34 cellular contexts compared by ENCODE assay signal in the genomic region with DNA sequence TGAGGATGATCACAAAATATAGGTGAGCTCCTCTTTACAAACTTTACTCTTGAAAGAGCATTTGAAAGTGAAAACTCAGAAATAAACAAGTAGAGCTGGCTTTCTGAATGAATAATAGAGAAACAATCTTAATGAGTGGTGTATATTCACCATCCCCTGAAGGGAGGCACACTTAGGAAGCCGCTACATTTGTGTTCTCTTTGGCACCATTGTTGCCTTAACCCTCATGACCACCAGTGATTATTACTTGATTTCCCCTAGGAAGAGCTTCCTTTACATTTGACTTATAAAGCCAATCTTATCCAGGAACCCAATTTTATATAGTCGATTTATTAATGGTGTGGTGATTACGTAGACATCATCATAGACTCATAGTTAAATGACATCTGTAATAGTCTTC.
"Had no signal": no experiment of that assay in that cellular context is flagged by ENCODE, and none has a peak within 500 bp of the region (broad histone marks: within the 10 kb centered on the region; RNA-seq: fewer than 3 reads in every experiment).

No MANE protein-coding gene starts in this region.

- H3K9me3 ChIP-seq: MG63 had no signal

- H3K27me3 ChIP-seq: MG63 had no signal

- DNase-seq: Karpas-422, Kasumi-1, MG63, MM.1S, MV-4-11, NCI-H1048, NCI-H1092, NCI-H1092 treated with DMSO at 0.1 percent for 48 hours, NCI-H1105, NCI-H1105 treated with DMSO at 0.1 percent for 48 hours, NCI-H1417, NCI-H1417 treated with DMSO at 0.1 percent for 48 hours, NCI-H1436, NCI-H1436 treated with DMSO at 0.1 percent for 48 hours, NCI-H146, NCI-H1694, NCI-H1694 treated with DMSO at 0.1 percent for 48 hours, NCI-H187, NCI-H187 treated with DMSO at 0.1 percent for 48 hours, NCI-H1930, NCI-H2029, NCI-H2029 treated with DMSO at 0.1 percent for 48 hours, NCI-H2081, NCI-H2081 treated with DMSO at 0.1 percent for 48 hours, NCI-H2107, NCI-H2171, NCI-H2171 treated with DMSO at 0.1 percent for 48 hours, NCI-H2227 treated with DMSO at 0.1 percent for 48 hours, NCI-H226, NCI-H345, NCI-H446, NCI-H446 treated with DMSO at 0.1 percent for 48 hours, NCI-H510A, NCI-H510A treated with DMSO at 0.1 percent for 48 hours had no signal

- H3K4me3 ChIP-seq: MG63 had no signal

- H3K36me3 ChIP-seq: MG63 had no signal
